ENCODE assay signal across 8 cellular contexts in the genomic region with DNA sequence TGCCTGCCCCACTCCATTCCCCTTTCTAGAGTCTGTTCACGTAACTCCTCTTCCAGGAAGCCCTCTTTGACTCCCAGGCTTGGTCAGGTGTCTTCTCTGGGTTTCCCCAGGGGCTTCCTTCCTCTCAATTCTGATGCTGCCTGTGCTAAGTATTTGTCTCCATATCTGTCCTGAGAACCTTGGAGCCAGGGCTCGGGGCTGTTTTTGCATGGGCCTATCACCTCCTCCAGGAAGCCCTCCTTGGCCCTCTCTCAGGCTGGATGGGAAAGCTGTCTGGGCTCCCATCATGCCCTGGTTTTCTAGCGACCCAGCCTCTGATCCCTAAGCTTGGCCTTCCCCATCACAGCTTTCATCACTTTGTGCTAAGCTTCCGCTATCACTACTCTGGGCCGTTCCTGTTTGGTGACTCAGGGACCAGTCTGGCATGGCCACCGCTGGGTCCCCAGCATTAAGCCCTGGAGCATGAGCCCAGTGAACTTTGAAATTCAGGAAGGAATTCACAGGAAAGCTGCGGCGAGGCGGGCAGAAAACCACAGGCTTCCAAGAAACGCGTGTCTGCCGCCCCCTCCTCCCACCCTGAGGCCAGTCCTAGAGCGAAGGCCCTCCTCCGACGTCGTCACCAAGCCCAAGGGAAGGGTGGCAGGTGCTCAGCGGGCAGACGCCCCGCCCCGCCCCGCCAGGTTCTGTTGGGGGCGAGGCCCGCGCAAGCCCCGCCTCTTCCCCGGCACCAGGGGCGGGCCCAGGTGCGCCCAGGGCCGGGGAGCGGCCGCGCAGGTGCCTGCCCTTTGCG. TPM values are rescaled to one million over a fixed set of nuclear protein-coding genes. Genes with fewer than 3 reads are reported as not detected.
DNase-seq lines count a peak whose midpoint lies in the region; ATAC-seq and TF ChIP-seq lines count a peak whose summit lies in the region.

No MANE protein-coding gene starts in this region.

- peak overlapping the region; percentile 82 to 89 (median 86) for H3K4me3 Mint-ChIP-seq in CD4-positive, alpha-beta memory T cell
- H3K4me3 Mint-ChIP-seq in activated T-helper 1 cell treated with anti-CD3 and anti-CD28 coated beads, Interleukin-12 subunit alpha, Interleukin-12 subunit beta, Interleukin-2, Interleukin-4 antibody, amounts not matched to agents 30 ng/mL and 10 ng/mL and 1 ng/mL, durations not matched to agents 14 hours and 24 hours and 36 hours: peak overlapping the region; percentile 90
- peak overlapping the region; percentile 59 for H3K4me3 Mint-ChIP-seq in osteocyte (ENCODE audit: unreplicated experiment)

- peaks cover 0 to 2% (median 0%) of the 10 kb centered on the region in 8 donors for H3K9me3 Mint-ChIP-seq in CD4-positive, alpha-beta memory T cell
- no peaks in the 10 kb centered on the region for H3K9me3 Mint-ChIP-seq in activated T-helper 1 cell treated with anti-CD3 and anti-CD28 coated beads, Interleukin-12 subunit alpha, Interleukin-12 subunit beta, Interleukin-2, Interleukin-4 antibody, amounts not matched to agents 30 ng/mL and 10 ng/mL and 1 ng/mL, durations not matched to agents 14 hours and 24 hours and 36 hours
- H3K9me3 Mint-ChIP-seq in osteocyte (ENCODE audit: unreplicated experiment): no peaks in the 10 kb centered on the region

- H3K4me1 Mint-ChIP-seq in CD4-positive, alpha-beta memory T cell: peaks cover 17 to 33% (median 28%) of the 10 kb centered on the region in 4 donors
- peaks cover 52% of the 10 kb centered on the region for H3K4me1 Mint-ChIP-seq in activated T-helper 1 cell treated with anti-CD3 and anti-CD28 coated beads, Interleukin-12 subunit alpha, Interleukin-12 subunit beta, Interleukin-2, Interleukin-4 antibody, amounts not matched to agents 30 ng/mL and 10 ng/mL and 1 ng/mL, durations not matched to agents 14 hours and 24 hours and 36 hours (ENCODE audit: low read depth)
- peaks cover 43% of the 10 kb centered on the region for H3K4me1 Mint-ChIP-seq in osteocyte (ENCODE audit: unreplicated experiment)

- H3K4me1 ChIP-seq in CD4-positive, alpha-beta memory T cell (ENCODE audit: insufficient read depth, low read length): peaks cover 21% of the 10 kb centered on the region
- H3K4me1 ChIP-seq in gastroesophageal sphincter: peaks cover 0 to 16% (median 11%) of the 10 kb centered on the region in 3 donors
- peaks cover 4 to 33% (median 21%) of the 10 kb centered on the region in 4 donors for H3K4me1 ChIP-seq in tibial artery

- no peak for TF ChIP-seq CTCF in gastroesophageal sphincter (IDR thresholded peaks at IDR 0.05)
- no peak for TF ChIP-seq CTCF in osteocyte (IDR thresholded peaks at IDR 0.05)
- TF ChIP-seq CTCF in tibial artery (IDR thresholded peaks at IDR 0.05): no peak

- no peaks in the 10 kb centered on the region for H3K9me3 ChIP-seq in CD4-positive, alpha-beta memory T cell (ENCODE audit: control insufficient read depth in 1 of 2, low read length in 2 of 2)
- no peaks in the 10 kb centered on the region for H3K9me3 ChIP-seq in gastroesophageal sphincter
- no peaks in the 10 kb centered on the region for H3K9me3 ChIP-seq in tibial artery

- POLR2A ChIA-PET in CD4-positive, alpha-beta memory T cell (lab: Charles Lee; ENCODE audit: partially characterized antibody): interaction anchor here (0.5 to 1.3 kb wide), 2 partner anchors 356 to 585 kb away, joined by 3 to 5 read pairs; no protein-coding TSS in a partner anchor

- peak overlapping the region; percentile 44 for H3K27ac ChIP-seq in CD4-positive, alpha-beta memory T cell (ENCODE audit: low read depth, low read length)
- peak overlapping the region in 3 of 4 donors; percentile 12 to 43 (median 25) for H3K27ac ChIP-seq in gastroesophageal sphincter
- peak overlapping the region; percentile 81 for H3K27ac ChIP-seq in tibial artery

- ATAC-seq in HG02759 (IDR thresholded peaks at IDR 0.05; ENCODE audit: unreplicated experiment) (peak; percentile 74), gastroesophageal sphincter (peak; percentile 42), GM21526 (IDR thresholded peaks at IDR 0.05; ENCODE audit: low FRiP score, unreplicated experiment) (no peak)

- no peaks in the 10 kb centered on the region for H3K27me3 ChIP-seq in CD4-positive, alpha-beta memory T cell (ENCODE audit: insufficient read depth, low read length)
- peaks cover 30% of the 10 kb centered on the region for H3K27me3 ChIP-seq in gastroesophageal sphincter
- H3K27me3 ChIP-seq in tibial artery: no peaks in the 10 kb centered on the region

- no peaks in the 10 kb centered on the region for H3K36me3 Mint-ChIP-seq in CD4-positive, alpha-beta memory T cell
- H3K36me3 Mint-ChIP-seq in activated T-helper 1 cell treated with anti-CD3 and anti-CD28 coated beads, Interleukin-12 subunit alpha, Interleukin-12 subunit beta, Interleukin-2, Interleukin-4 antibody, amounts not matched to agents 30 ng/mL and 10 ng/mL and 1 ng/mL, durations not matched to agents 14 hours and 24 hours and 36 hours (ENCODE audit: low read depth): no peaks in the 10 kb centered on the region
- no peaks in the 10 kb centered on the region for H3K36me3 Mint-ChIP-seq in osteocyte (ENCODE audit: unreplicated experiment)

- no peak for TF ChIP-seq POLR2A in gastroesophageal sphincter (IDR thresholded peaks at IDR 0.05)

- no peaks in the 10 kb centered on the region for H3K36me3 ChIP-seq in CD4-positive, alpha-beta memory T cell (ENCODE audit: insufficient read depth, low read length)
- H3K36me3 ChIP-seq in gastroesophageal sphincter: no peaks in the 10 kb centered on the region
- no peaks in the 10 kb centered on the region for H3K36me3 ChIP-seq in tibial artery

- 26 to 90% methylated on average over 2 to 5 of the region's 33 CpGs for WGBS in gastroesophageal sphincter (ENCODE audit: low coverage in 1 of 2), 2 donors

- TF ChIP-seq EP300 in gastroesophageal sphincter (IDR thresholded peaks at IDR 0.05): no peak

- H3K27me3 Mint-ChIP-seq in CD4-positive, alpha-beta memory T cell: peaks cover 1 to 3% of the 10 kb centered on the region in 2 donors
- H3K27me3 Mint-ChIP-seq in activated T-helper 1 cell treated with anti-CD3 and anti-CD28 coated beads, Interleukin-12 subunit alpha, Interleukin-12 subunit beta, Interleukin-2, Interleukin-4 antibody, amounts not matched to agents 30 ng/mL and 10 ng/mL and 1 ng/mL, durations not matched to agents 14 hours and 24 hours and 36 hours (ENCODE audit: insufficient read depth): no peaks in the 10 kb centered on the region
- H3K27me3 Mint-ChIP-seq in osteocyte (ENCODE audit: unreplicated experiment): no peaks in the 10 kb centered on the region

- CTCF ChIA-PET in CD4-positive, alpha-beta memory T cell (lab: Charles Lee; ENCODE audit: partially characterized antibody): interaction anchor here (1.3 to 3.1 kb wide), 3 partner anchors 21 to 362 kb away, joined by 3 to 17 read pairs (median 5); a partner anchor contains a TSS

- peak in 4 of 5 donors; percentile 76 to 81 (median 78) for DNase-seq in CD4-positive, alpha-beta memory T cell
- DNase-seq in NOMO-1 treated with dmso at 0.1 percent for 144 hours (lab: John Stamatoyannopoulos, UW; ENCODE audit: unreplicated experiment): peak; percentile 76
- DNase-seq in activated T-helper 1 cell treated with anti-CD3 and anti-CD28 coated beads, Interleukin-12 subunit alpha, Interleukin-12 subunit beta, Interleukin-2, Interleukin-4 antibody, amounts not matched to agents 30 ng/mL and 10 ng/mL and 1 ng/mL, durations not matched to agents 14 hours and 24 hours and 36 hours (ENCODE audit: low spot score): peak; percentile 74
- DNase-seq in osteocyte (ENCODE audit: extremely low spot score, unreplicated experiment): no peak
- DNase-seq in tibial artery: no peak

- H3K27ac Mint-ChIP-seq in CD4-positive, alpha-beta memory T cell: peak overlapping the region; percentile 66 to 92 (median 78)
- H3K27ac Mint-ChIP-seq in activated T-helper 1 cell treated with anti-CD3 and anti-CD28 coated beads, Interleukin-12 subunit alpha, Interleukin-12 subunit beta, Interleukin-2, Interleukin-4 antibody, amounts not matched to agents 30 ng/mL and 10 ng/mL and 1 ng/mL, durations not matched to agents 14 hours and 24 hours and 36 hours: peak overlapping the region; percentile 98
- peak overlapping the region; percentile 35 for H3K27ac Mint-ChIP-seq in osteocyte (ENCODE audit: unreplicated experiment)

- H3K4me3 ChIP-seq in CD4-positive, alpha-beta memory T cell (ENCODE audit: low read length in 2 of 2): peak overlapping the region in 1 of 2 donors; percentile 65
- H3K4me3 ChIP-seq in gastroesophageal sphincter (peak overlapping the region; percentile 34 to 57), tibial artery (peak overlapping the region; percentile 54 to 62)

- intact Hi-C loops in CD4-positive, alpha-beta memory T cell (cut with micrococcal nuclease): loop anchor here (1.0 kb wide), 2 partner anchors 52 to 71 kb away; a partner anchor contains a TSS
- intact Hi-C loops in activated T-helper 1 cell treated with anti-CD3 and anti-CD28 coated beads, Interleukin-12 subunit alpha, Interleukin-12 subunit beta, Interleukin-2, Interleukin-4 antibody, amounts not matched to agents 30 ng/mL and 10 ng/mL and 1 ng/mL, durations not matched to agents 14 hours and 24 hours and 36 hours (cut with micrococcal nuclease): loop anchor here (1.0 to 2.0 kb wide), 6 partner anchors 8 to 110 kb away; a partner anchor contains a TSS
- intact Hi-C loops in tibial artery (cut with DNase I; ENCODE audit: low total_unique reads): loop anchor here (10.0 kb wide), 1 partner anchor 51 kb away; a partner anchor contains a TSS

RNA-seq across cellular contexts. Expression of a gene that starts 0.5 kb away (rescaled TPM):
- total RNA-seq in CD4-positive, alpha-beta memory T cell: 10 to 100 TPM; 35.7 to 40.4 TPM
- polyA plus RNA-seq in CD4-positive, alpha-beta memory T cell: 10 to 100 TPM; 72.3 to 94.5 TPM
- 79.6 and 86.8 TPM in 2 replicates for total RNA-seq in activated T-helper 1 cell treated with anti-CD3 and anti-CD28 coated beads, Interleukin-12 subunit alpha, Interleukin-12 subunit beta, Interleukin-2, Interleukin-4 antibody, amounts not matched to agents 30 ng/mL and 10 ng/mL and 1 ng/mL, durations not matched to agents 14 hours and 24 hours and 36 hours
- 10 to 100 TPM in 2 of 4 donors, 1 to 10 TPM in 2; 2.1 to 51.7 (median 10.9) TPM for total RNA-seq in gastroesophageal sphincter
- total RNA-seq in osteocyte: 29.5 and 30.4 TPM in 2 replicates

RNA-seq across cellular contexts. Expression of a gene that starts 7.7 kb away (rescaled TPM):
- total RNA-seq in CD4-positive, alpha-beta memory T cell: not detected
- not detected for polyA plus RNA-seq in CD4-positive, alpha-beta memory T cell
- 65.1 and 66.9 TPM in 2 replicates for total RNA-seq in activated T-helper 1 cell treated with anti-CD3 and anti-CD28 coated beads, Interleukin-12 subunit alpha, Interleukin-12 subunit beta, Interleukin-2, Interleukin-4 antibody, amounts not matched to agents 30 ng/mL and 10 ng/mL and 1 ng/mL, durations not matched to agents 14 hours and 24 hours and 36 hours
- 100 to 1,000 TPM; 226 to 468 (median 332) TPM for total RNA-seq in gastroesophageal sphincter
- total RNA-seq in osteocyte: 45.1 TPM in 2 replicates

RNA-seq across cellular contexts. Expression of a gene that starts 39.9 kb away (rescaled TPM):
- total RNA-seq in CD4-positive, alpha-beta memory T cell: not detected
- not detected for polyA plus RNA-seq in CD4-positive, alpha-beta memory T cell
- 1.4 and 1.7 TPM in 2 replicates for total RNA-seq in activated T-helper 1 cell treated with anti-CD3 and anti-CD28 coated beads, Interleukin-12 subunit alpha, Interleukin-12 subunit beta, Interleukin-2, Interleukin-4 antibody, amounts not matched to agents 30 ng/mL and 10 ng/mL and 1 ng/mL, durations not matched to agents 14 hours and 24 hours and 36 hours
- not detected for total RNA-seq in gastroesophageal sphincter
- 0.63 and 2.2 TPM in 2 replicates for total RNA-seq in osteocyte

RNA-seq across cellular contexts. Expression of a gene that starts 40.2 kb away (rescaled TPM):
- not detected for total RNA-seq in CD4-positive, alpha-beta memory T cell
- polyA plus RNA-seq in CD4-positive, alpha-beta memory T cell: not detected
- 0.71 TPM in 1 of 2 replicates, not detected in the other for total RNA-seq in activated T-helper 1 cell treated with anti-CD3 and anti-CD28 coated beads, Interleukin-12 subunit alpha, Interleukin-12 subunit beta, Interleukin-2, Interleukin-4 antibody, amounts not matched to agents 30 ng/mL and 10 ng/mL and 1 ng/mL, durations not matched to agents 14 hours and 24 hours and 36 hours
- 10 to 100 TPM in 1 of 4 donors, 1 to 10 TPM in 2, not detected in 1; 4.7 to 48.7 (median 7.9) TPM for total RNA-seq in gastroesophageal sphincter
- total RNA-seq in osteocyte: not detected in 2 replicates

RNA-seq across cellular contexts. Expression of a gene that starts 51.9 kb away (rescaled TPM):
- total RNA-seq in CD4-positive, alpha-beta memory T cell: 10 to 100 TPM; 35.8 to 38.4 TPM
- 10 to 100 TPM; 44.6 to 57.4 TPM for polyA plus RNA-seq in CD4-positive, alpha-beta memory T cell
- 89.8 and 96.0 TPM in 2 replicates for total RNA-seq in activated T-helper 1 cell treated with anti-CD3 and anti-CD28 coated beads, Interleukin-12 subunit alpha, Interleukin-12 subunit beta, Interleukin-2, Interleukin-4 antibody, amounts not matched to agents 30 ng/mL and 10 ng/mL and 1 ng/mL, durations not matched to agents 14 hours and 24 hours and 36 hours
- 10 to 100 TPM; 14.0 to 20.7 (median 17.1) TPM for total RNA-seq in gastroesophageal sphincter
- total RNA-seq in osteocyte: 54.6 and 59.9 TPM in 2 replicates

Comparison
In these comparisons a context has a peak if more than half of its experiments do, and no peak if none do; other contexts are left out.
1. DNase-seq: peak in CD4-positive, alpha-beta memory T cell (4 of 5), NOMO-1 treated with dmso at 0.1 percent for 144 hours (single experiment) and activated T-helper 1 cell treated with anti-CD3 and anti-CD28 coated beads, Interleukin-12 subunit alpha, Interleukin-12 subunit beta, Interleukin-2, Interleukin-4 antibody, amounts not matched to agents 30 ng/mL and 10 ng/mL and 1 ng/mL, durations not matched to agents 14 hours and 24 hours and 36 hours (single experiment); none in osteocyte (single experiment) and tibial artery (0 of 2).
2. H3K27ac ChIP-seq: peak in every context shown above with its lines; median percentile 81 in tibial artery; 44 in CD4-positive, alpha-beta memory T cell; 25 in gastroesophageal sphincter.
3. H3K27ac Mint-ChIP-seq: peak in every context shown above with its lines; median percentile 98 in activated T-helper 1 cell treated with anti-CD3 and anti-CD28 coated beads, Interleukin-12 subunit alpha, Interleukin-12 subunit beta, Interleukin-2, Interleukin-4 antibody, amounts not matched to agents 30 ng/mL and 10 ng/mL and 1 ng/mL, durations not matched to agents 14 hours and 24 hours and 36 hours; 78 in CD4-positive, alpha-beta memory T cell; 35 in osteocyte.
4. RNA of a gene that starts 7.7 kb away (total RNA-seq): 226 to 468 TPM in gastroesophageal sphincter, 65.1 to 66.9 TPM in activated T-helper 1 cell treated with anti-CD3 and anti-CD28 coated beads, Interleukin-12 subunit alpha, Interleukin-12 subunit beta, Interleukin-2, Interleukin-4 antibody, amounts not matched to agents 30 ng/mL and 10 ng/mL and 1 ng/mL, durations not matched to agents 14 hours and 24 hours and 36 hours and 45.1 TPM in osteocyte; not detected in CD4-positive, alpha-beta memory T cell; every median in the first group is over 10 times any median in the second.
5. Peak in every context shown above with its lines, with median percentiles within 50 percentile points of each other: H3K4me3 Mint-ChIP-seq.